25 cellular contexts compared by ENCODE assay signal in the genomic region with DNA sequence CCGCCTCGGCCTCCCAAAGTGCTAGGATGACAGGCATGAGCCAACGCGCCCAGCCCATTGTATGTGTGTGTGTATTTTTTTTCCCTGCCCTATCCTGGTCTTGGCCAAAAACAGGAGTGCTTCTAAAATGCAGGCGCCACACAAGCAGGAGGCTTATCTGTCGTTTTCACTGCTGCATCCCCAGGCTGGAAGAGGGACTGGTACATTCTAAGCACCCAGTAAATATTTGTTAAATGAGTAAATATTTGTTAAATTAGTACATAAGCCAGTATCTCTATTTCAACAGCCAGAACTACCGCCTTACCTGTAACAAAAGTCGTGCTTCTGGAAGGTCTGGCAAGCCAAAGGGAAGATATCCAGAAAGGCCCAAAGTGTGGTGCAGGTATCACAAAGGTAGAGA.
"Had no signal": no experiment of that assay in that cellular context is flagged by ENCODE, and none has a peak within 500 bp of the region (broad histone marks: within the 10 kb centered on the region; RNA-seq: fewer than 3 reads in every experiment).

No MANE protein-coding gene starts in this region.

- H3K4me1 Mint-ChIP-seq: memory B cell, neural crest cell had no signal

- H3K4me1 ChIP-seq: parathyroid adenoma, uterus had no signal

- H3K9me3 Mint-ChIP-seq: activated CD8-positive, alpha-beta T cell treated with anti-CD3 and anti-CD28 coated beads for 36 hours; activated T-cell treated with anti-CD3 and anti-CD28 coated beads, Interleukin-2, amount 50 U/mL, for 72 hours; memory B cell; naive thymus-derived CD8-positive, alpha-beta T cell; neural crest cell had no signal

- H3K27me3 Mint-ChIP-seq: activated CD8-positive, alpha-beta T cell treated with anti-CD3 and anti-CD28 coated beads for 36 hours; activated naive CD8-positive, alpha-beta T cell; memory B cell; naive thymus-derived CD8-positive, alpha-beta T cell had no signal

- ATAC-seq: activated CD8-positive, alpha-beta T cell treated with anti-CD3 and anti-CD28 coated beads for 36 hours; activated T-cell treated with anti-CD3 and anti-CD28 coated beads, Interleukin-2, amount 50 U/mL, for 72 hours; gastroesophageal sphincter; left cardiac atrium; naive thymus-derived CD8-positive, alpha-beta T cell; right cardiac atrium; stimulated activated naive CD8-positive, alpha-beta T cell treated with anti-CD3 and anti-CD28 coated beads, Interleukin-15, Interleukin-2, amounts not matched to agents 100 U/mL and 50 U/mL, for 24 hours had no signal

- H3K4me3 Mint-ChIP-seq: activated CD8-positive, alpha-beta T cell treated with anti-CD3 and anti-CD28 coated beads for 36 hours; activated naive CD8-positive, alpha-beta T cell; activated T-cell treated with anti-CD3 and anti-CD28 coated beads, Interleukin-2, amount 50 U/mL, for 72 hours; memory B cell; naive thymus-derived CD8-positive, alpha-beta T cell; neural crest cell had no signal

- H3K27ac Mint-ChIP-seq: activated CD8-positive, alpha-beta T cell treated with anti-CD3 and anti-CD28 coated beads for 36 hours; activated naive CD8-positive, alpha-beta T cell; activated T-cell treated with anti-CD3 and anti-CD28 coated beads, Interleukin-2, amount 50 U/mL, for 72 hours; memory B cell had no signal

- H2AFZ ChIP-seq: parathyroid adenoma had no signal

- DNase-seq: activated CD4-positive, alpha-beta T cell treated with anti-CD3 and anti-CD28 coated beads for 1 hour; activated CD4-positive, alpha-beta T cell treated with anti-CD3 and anti-CD28 coated beads, Interleukin-2, amount 50 U/mL, for 1 hour; activated CD8-positive, alpha-beta T cell treated with anti-CD3 and anti-CD28 coated beads for 36 hours; activated naive CD4-positive, alpha-beta T cell treated with Interleukin-2 at 50 U/mL for 16 hours; activated T-cell treated with anti-CD3 and anti-CD28 coated beads, Interleukin-2, amount 50 U/mL, for 72 hours; anterior cingulate cortex; cerebellar nuclear complex; colonic mucosa; effector CD8-positive, alpha-beta T cell; hippocampal formation; left cardiac atrium; midbrain; naive thymus-derived CD8-positive, alpha-beta T cell; nucleus accumbens; right cardiac atrium; stimulated activated CD4-positive, alpha-beta T cell treated with anti-CD3 and anti-CD28 coated beads, Interleukin-2, amount 100 ng/mL, for 48 hours; stimulated activated naive CD8-positive, alpha-beta T cell treated with anti-CD3 and anti-CD28 coated beads, Interleukin-15, Interleukin-2, amounts not matched to agents 100 U/mL and 50 U/mL, for 24 hours; T-helper 9 cell; uterus had no signal

- H3K9ac ChIP-seq: parathyroid adenoma had no signal

- H3K79me2 ChIP-seq: parathyroid adenoma had no signal

- H3K4me3 ChIP-seq: colonic mucosa, gastroesophageal sphincter, thoracic aorta, uterus had no signal

- H3K36me3 ChIP-seq: colonic mucosa, uterus had no signal

- H3K27me3 ChIP-seq: colonic mucosa, gastroesophageal sphincter, uterus had no signal

- H3K9me3 ChIP-seq: colonic mucosa, gastroesophageal sphincter, thoracic aorta, uterus had no signal

- H3K27ac ChIP-seq: gastroesophageal sphincter, parathyroid adenoma, thoracic aorta, uterus had no signal
